10 cellular contexts compared by ENCODE assay signal in genomic region chr20:10524034-10524476, GRCh38.
DNase-seq lines count a peak whose midpoint lies in the region; ATAC-seq and TF ChIP-seq lines count a peak whose summit lies in the region.
"Had no signal": no experiment of that assay in that cellular context is flagged by ENCODE, and none has a peak within 500 bp of the region (broad histone marks: within the 10 kb centered on the region; RNA-seq: fewer than 3 reads in every experiment).

No MANE protein-coding gene starts in this region.

- H3K9me3 ChIP-seq in esophagus (ENCODE audit: control insufficient read depth in 2 of 2, insufficient read depth in 1 of 2, low read depth in 1 of 2, low read length in 1 of 2) = no peaks in the 10 kb centered on the region
- H3K9me3 ChIP-seq in uterus = no peaks in the 10 kb centered on the region
- H3K9me3 ChIP-seq: neutrophil had no signal

- intact Hi-C loops in uterus (cut with DNase I; ENCODE audit: low total_unique reads) = no loop called here

- H3K27ac ChIP-seq in esophagus (ENCODE audit: low read depth in 2 of 2, low read length in 1 of 2) (peak overlapping the region; percentile 53 to 80), uterus (peak overlapping the region; percentile 53 to 81)
- H3K27ac ChIP-seq: neutrophil, WERI-Rb-1 had no signal

- 59 to 68% methylated on average over 10 of the region's 10 CpGs for WGBS in esophagus, 2 donors

- no peak for ATAC-seq in HG03039 (IDR thresholded peaks at IDR 0.05; ENCODE audit: unreplicated experiment)
- no peak for ATAC-seq in HG03159 (IDR thresholded peaks at IDR 0.05; ENCODE audit: unreplicated experiment)
- ATAC-seq in HG03354 (IDR thresholded peaks at IDR 0.05; ENCODE audit: poor library complexity, severe bottlenecking, unreplicated experiment) = no peak

- peaks cover 5 to 6% of the 10 kb centered on the region in 2 donors for H3K4me1 ChIP-seq in esophagus (ENCODE audit: control insufficient read depth in 2 of 2, insufficient read depth in 2 of 2, low read length in 1 of 2)
- no peaks in the 10 kb centered on the region for H3K4me1 ChIP-seq in uterus

- H3K27me3 ChIP-seq in esophagus (ENCODE audit: control insufficient read depth in 1 of 2, insufficient read depth in 2 of 2, low read length in 2 of 2) (no peaks in the 10 kb centered on the region), uterus (no peaks in the 10 kb centered on the region)
- H3K27me3 ChIP-seq: neutrophil had no signal

- H3K36me3 ChIP-seq in esophagus (ENCODE audit: control insufficient read depth in 2 of 2, insufficient read depth in 2 of 2, low read length in 1 of 2) (no peaks in the 10 kb centered on the region), uterus (no peaks in the 10 kb centered on the region)
- H3K36me3 ChIP-seq: neutrophil, WERI-Rb-1 had no signal

- TF ChIP-seq CTCF in uterus (IDR thresholded peaks at IDR 0.05) = no peak

- TF ChIP-seq POLR2A in uterus (IDR thresholded peaks at IDR 0.05) = no peak

- peak; percentile 92 for DNase-seq in NCI-H69 (lab: John Stamatoyannopoulos, UW)
- peak; percentile 56 for DNase-seq in mucosa of gallbladder (ENCODE audit: low spot score)
- DNase-seq in uterus = peak; percentile 46 to 72
- DNase-seq: stimulated activated naive CD8-positive, alpha-beta T cell treated with anti-CD3 and anti-CD28 coated beads, Interleukin-15, Interleukin-2, amounts not matched to agents 100 U/mL and 50 U/mL, for 24 hours; WERI-Rb-1 had no signal

- H3K4me3 ChIP-seq in esophagus (ENCODE audit: low read depth in 1 of 2, low read length in 2 of 2) (no peak overlapping the region), uterus (no peak overlapping the region)
